ENCODE assay signal across 22 cellular contexts in the genomic region with DNA sequence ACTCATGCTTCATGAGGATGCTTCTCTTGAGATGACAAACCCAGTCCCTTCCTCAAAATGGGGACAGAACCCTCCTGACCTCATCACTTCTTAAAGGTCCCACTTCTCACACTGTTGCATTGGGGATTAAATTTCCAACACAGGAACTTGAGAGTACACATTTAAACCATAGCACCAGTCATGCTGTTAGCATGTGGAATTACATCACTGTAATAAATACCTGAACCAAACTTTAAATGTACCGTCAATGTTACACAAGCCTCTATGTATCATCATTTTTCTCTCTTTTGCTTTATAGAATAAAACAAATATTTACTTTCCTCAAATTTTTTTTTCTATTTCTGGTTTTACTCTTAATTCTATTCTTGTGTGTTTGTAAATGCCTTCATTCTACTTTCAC.
"Had no signal": no experiment of that assay in that cellular context is flagged by ENCODE, and none has a peak within 500 bp of the region (broad histone marks: within the 10 kb centered on the region; RNA-seq: fewer than 3 reads in every experiment).

No MANE protein-coding gene starts in this region.

- H3K4me3 ChIP-seq: coronary artery, dorsolateral prefrontal cortex, esophagus squamous epithelium, gastrocnemius medialis, heart right ventricle, left lung, lower lobe of right lung, mucosa of descending colon had no signal

- H3K9me3 ChIP-seq: esophagus squamous epithelium, gastrocnemius medialis, lower lobe of right lung, mucosa of descending colon had no signal

- H3K27ac ChIP-seq: coronary artery, dorsolateral prefrontal cortex, epithelial cell of prostate, esophagus squamous epithelium, gastrocnemius medialis, heart right ventricle, left lung, lower lobe of right lung had no signal

- H3K27me3 ChIP-seq: dorsolateral prefrontal cortex, esophagus squamous epithelium, gastrocnemius medialis, heart right ventricle, left lung had no signal

- DNase-seq: dermis blood vessel endothelial cell; dorsolateral prefrontal cortex; effector CD4-positive, alpha-beta T cell; effector memory CD4-positive, alpha-beta T cell; erythroblast; esophagus squamous epithelium; foreskin fibroblast; foreskin melanocyte; gastrocnemius medialis; glutamatergic neuron; head of caudate nucleus; heart right ventricle; hippocampal formation; left cardiac atrium; left lung; left ventricle myocardium superior; lower lobe of right lung; mesenchymal stem cell; mucosa of descending colon had no signal

- H3K4me1 ChIP-seq: esophagus squamous epithelium, gastrocnemius medialis, heart right ventricle, left lung, lower lobe of right lung had no signal

- ATAC-seq: esophagus mucosa, gastrocnemius medialis, heart right ventricle, left cardiac atrium, left lung, left ventricle myocardium superior, lower lobe of right lung, mucosa of descending colon had no signal

- H3K36me3 ChIP-seq: esophagus squamous epithelium, gastrocnemius medialis, heart right ventricle, left lung, lower lobe of right lung had no signal
